ENCODE assay signal across 1 cellular context in genomic region chr2:24409700-24410556, GRCh38.
TF ChIP-seq lines count a peak whose summit lies in the region.

No MANE protein-coding gene starts in this region.

TF ChIP-seq in H1, 55 proteins besides CTCF, POLR2A, EP300 and RAD21:
- no peak for TF ChIP-seq ASH2L (IDR thresholded peaks at IDR 0.05; ENCODE audit: low read length)
- TF ChIP-seq SP1 (IDR thresholded peaks at IDR 0.05; ENCODE audit: low read depth, low read length) = no peak
- TF ChIP-seq BACH1 (IDR thresholded peaks at IDR 0.05; ENCODE audit: low read length) = no peak
- TF ChIP-seq CHD1 (IDR thresholded peaks at IDR 0.05; ENCODE audit: low read depth, low read length) = no peak
- TF ChIP-seq SUZ12 (IDR thresholded peaks at IDR 0.05; ENCODE audit: low read length) = no peak
- no peak for TF ChIP-seq CREB1 (IDR thresholded peaks at IDR 0.05)
- no peak for TF ChIP-seq YY1 (IDR thresholded peaks at IDR 0.05; ENCODE audit: low read depth, low read length)
- TF ChIP-seq TAF7 (optimal IDR thresholded peaks at IDR 0.05; ENCODE audit: borderline replicate concordance, low read depth, low read length) = no peak
- no peak for TF ChIP-seq SP4 (IDR thresholded peaks at IDR 0.05; ENCODE audit: low read length)
- no peak for TF ChIP-seq KDM4A (IDR thresholded peaks at IDR 0.05; ENCODE audit: low read depth, low read length, severe bottlenecking)
